In genomic region chr10:124225029-124225467, GRCh38 we compare ENCODE assay signal across 17 cellular contexts.
DNase-seq lines count a peak whose midpoint lies in the region; ATAC-seq and TF ChIP-seq lines count a peak whose summit lies in the region.
"Had no signal": no experiment of that assay in that cellular context is flagged by ENCODE, and none has a peak within 500 bp of the region (broad histone marks: within the 10 kb centered on the region; RNA-seq: fewer than 3 reads in every experiment).

No MANE protein-coding gene starts in this region.

- peaks cover 28 to 39% of the 10 kb centered on the region in 2 donors for H3K9me3 Mint-ChIP-seq in stimulated activated naive CD8-positive, alpha-beta T cell treated with anti-CD3 and anti-CD28 coated beads, Interleukin-15, amount 100 ng/mL, for 72 hours
- H3K9me3 Mint-ChIP-seq in chondrocyte (ENCODE audit: low read depth) = peaks cover 25% of the 10 kb centered on the region
- peaks cover 0 to 13% (median 2%) of the 10 kb centered on the region in 9 donors for H3K9me3 Mint-ChIP-seq in naive thymus-derived CD8-positive, alpha-beta T cell

- H3K27ac Mint-ChIP-seq in stimulated activated naive CD8-positive, alpha-beta T cell treated with anti-CD3 and anti-CD28 coated beads, Interleukin-15, amount 100 ng/mL, for 72 hours = no peak overlapping the region
- H3K27ac Mint-ChIP-seq in chondrocyte (ENCODE audit: unreplicated experiment) = peak overlapping the region; percentile 66
- peak overlapping the region in 3 of 10 donors; percentile 43 to 100 (median 61) for H3K27ac Mint-ChIP-seq in naive thymus-derived CD8-positive, alpha-beta T cell

- peaks cover 32% of the 10 kb centered on the region for H3K4me1 Mint-ChIP-seq in stimulated activated naive CD8-positive, alpha-beta T cell treated with anti-CD3 and anti-CD28 coated beads, Interleukin-15, amount 100 ng/mL, for 72 hours
- peaks cover 47% of the 10 kb centered on the region for H3K4me1 Mint-ChIP-seq in chondrocyte (ENCODE audit: low read depth)
- peaks cover 3 to 20% (median 5%) of the 10 kb centered on the region in 4 donors for H3K4me1 Mint-ChIP-seq in naive thymus-derived CD8-positive, alpha-beta T cell

- peak; percentile 3 for ATAC-seq in stimulated activated naive CD8-positive, alpha-beta T cell treated with anti-CD3 and anti-CD28 coated beads, Interleukin-15, amount 100 ng/mL, for 72 hours
- ATAC-seq in stimulated activated naive CD8-positive, alpha-beta T cell treated with anti-CD3 and anti-CD28 coated beads, Interleukin-15, Interleukin-2, amounts not matched to agents 100 U/mL and 50 U/mL, for 24 hours = no peak
- peak; percentile 20 to 33 for ATAC-seq in naive thymus-derived CD8-positive, alpha-beta T cell
- no peak for ATAC-seq in GM19452 (IDR thresholded peaks at IDR 0.05; ENCODE audit: unreplicated experiment)
- no peak for ATAC-seq in GM19467 (IDR thresholded peaks at IDR 0.05; ENCODE audit: unreplicated experiment)
- ATAC-seq: left lung, upper lobe of right lung had no signal

- no peak overlapping the region for H3K4me3 Mint-ChIP-seq in stimulated activated naive CD8-positive, alpha-beta T cell treated with anti-CD3 and anti-CD28 coated beads, Interleukin-15, amount 100 ng/mL, for 72 hours
- no peak overlapping the region for H3K4me3 Mint-ChIP-seq in chondrocyte (ENCODE audit: unreplicated experiment)
- no peak overlapping the region for H3K4me3 Mint-ChIP-seq in naive thymus-derived CD8-positive, alpha-beta T cell

- POLR2A ChIA-PET in naive thymus-derived CD8-positive, alpha-beta T cell (lab: Charles Lee) = interaction anchor here (0.9 kb wide), 1 partner anchor 132 kb away, joined by 3 read pairs; the partner anchor contains the start of gene CHST15

- TF ChIP-seq CTCF in chondrocyte (IDR thresholded peaks at IDR 0.05) = no peak

- DNase-seq in stimulated activated naive CD8-positive, alpha-beta T cell treated with anti-CD3 and anti-CD28 coated beads, Interleukin-15, amount 100 ng/mL, for 72 hours = no peak
- no peak for DNase-seq in stimulated activated naive CD8-positive, alpha-beta T cell treated with anti-CD3 and anti-CD28 coated beads, Interleukin-15, Interleukin-2, amounts not matched to agents 100 U/mL and 50 U/mL, for 24 hours
- DNase-seq in chondrocyte (ENCODE audit: low spot score) (no peak), Kasumi-1 (lab: John Stamatoyannopoulos, UW) (no peak)
- DNase-seq in naive thymus-derived CD8-positive, alpha-beta T cell = peak in 3 of 10 donors; percentile 22 to 62 (median 53)
- DNase-seq in activated CD4-positive, alpha-beta T cell treated with anti-CD3 and anti-CD28 coated beads, Interleukin-2, amount 50 U/mL, for 1 hour = no peak
- DNase-seq: cortex of kidney, DMS79, foreskin keratinocyte, KG1, left lung, PC-9, SK-N-SH, spleen, upper lobe of right lung had no signal

- H3K27me3 Mint-ChIP-seq in stimulated activated naive CD8-positive, alpha-beta T cell treated with anti-CD3 and anti-CD28 coated beads, Interleukin-15, amount 100 ng/mL, for 72 hours = peaks cover 31% of the 10 kb centered on the region
- peaks cover 2% of the 10 kb centered on the region for H3K27me3 Mint-ChIP-seq in chondrocyte (ENCODE audit: low read depth)
- peaks cover 0 to 7% (median 2%) of the 10 kb centered on the region in 5 donors for H3K27me3 Mint-ChIP-seq in naive thymus-derived CD8-positive, alpha-beta T cell

- H3K36me3 Mint-ChIP-seq in chondrocyte (ENCODE audit: low read depth) = no peaks in the 10 kb centered on the region
- no peaks in the 10 kb centered on the region for H3K36me3 Mint-ChIP-seq in naive thymus-derived CD8-positive, alpha-beta T cell

Comparison
In these comparisons a context has a peak if more than half of its experiments do, and no peak if none do; other contexts are left out.
1. ATAC-seq: peak in stimulated activated naive CD8-positive, alpha-beta T cell treated with anti-CD3 and anti-CD28 coated beads, Interleukin-15, amount 100 ng/mL, for 72 hours (single experiment) and naive thymus-derived CD8-positive, alpha-beta T cell (2 of 2); none in stimulated activated naive CD8-positive, alpha-beta T cell treated with anti-CD3 and anti-CD28 coated beads, Interleukin-15, Interleukin-2, amounts not matched to agents 100 U/mL and 50 U/mL, for 24 hours (single experiment), GM19452 (single experiment) and GM19467 (single experiment).